ENCODE assay signal across 14 cellular contexts in the genomic region with DNA sequence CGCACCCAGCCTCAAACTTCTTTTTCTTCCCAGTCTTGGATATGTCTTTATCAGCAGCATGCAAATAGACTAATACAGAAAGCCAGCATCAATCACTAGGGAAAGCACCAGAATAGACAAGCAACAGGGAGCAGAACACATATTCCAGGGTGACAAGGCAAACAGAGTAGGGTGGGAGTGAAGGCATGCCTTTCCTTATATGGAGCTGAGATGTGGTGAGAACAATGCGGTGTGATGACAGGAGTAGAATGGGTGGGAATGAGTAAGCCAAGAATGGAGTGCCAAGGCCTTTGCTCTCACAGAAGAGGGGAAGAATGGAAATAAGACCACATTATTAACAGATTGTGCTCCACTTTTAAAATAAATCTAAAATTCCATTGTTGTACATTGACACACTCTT.
DNase-seq lines count a peak whose midpoint lies in the region; ATAC-seq, FAIRE-seq and TF ChIP-seq lines count a peak whose summit lies in the region.
"Had no signal": no experiment of that assay in that cellular context is flagged by ENCODE, and none has a peak within 500 bp of the region (broad histone marks: within the 10 kb centered on the region; RNA-seq: fewer than 3 reads in every experiment).

No MANE protein-coding gene starts in this region.

- no peak overlapping the region for H2AFZ ChIP-seq in PC-3 (ENCODE audit: low read length)
- H2AFZ ChIP-seq in endothelial cell of umbilical vein (ENCODE audit: low read depth, low read length), result no peak overlapping the region

- H2BK120ac ChIP-seq in mesendoderm (ENCODE audit: low read depth, low read length), result no peak overlapping the region

- H3K4me1 ChIP-seq in PC-3 (ENCODE audit: insufficient read depth, low read length) (peaks cover 8% of the 10 kb centered on the region; the same call in 1 of the 2 replicates), endothelial cell of umbilical vein (ENCODE audit: control insufficient read depth, extremely low read depth, insufficient read depth, low read length) (no peaks in the 10 kb centered on the region), mesendoderm (ENCODE audit: control insufficient read depth, low read depth, low read length) (peaks cover 3% of the 10 kb centered on the region)
- H3K4me1 ChIP-seq: tibial nerve had no signal

- H3K9ac ChIP-seq in PC-3 (ENCODE audit: low read length) (no peak overlapping the region), endothelial cell of umbilical vein (replicated peaks; ENCODE audit: extremely low read depth, insufficient read depth, low read length) (no peak overlapping the region), mesendoderm (ENCODE audit: low read length) (no peak overlapping the region)

- no peak for FAIRE-seq in endothelial cell of umbilical vein (lab: Jason Lieb, UNC)

- H3K18ac ChIP-seq in mesendoderm (ENCODE audit: low read length), result no peak overlapping the region

- DNase-seq in EH (ENCODE audit: low read depth), result peak; percentile 18
- peak; percentile 18 for DNase-seq in PC-3
- peak; percentile 9 for DNase-seq in endothelial cell of umbilical vein (ENCODE audit: low read depth, low spot score)
- DNase-seq in mesendoderm, result peak; percentile 85
- DNase-seq in epidermal melanocyte (ENCODE audit: insufficient read length, low spot score), result no peak
- DNase-seq in anterior cingulate cortex (lab: John Stamatoyannopoulos, UW), result no peak
- DNase-seq in NOMO-1 treated with dmso at 0.1 percent for 144 hours (lab: John Stamatoyannopoulos, UW; ENCODE audit: unreplicated experiment), result no peak
- DNase-seq: activated CD4-positive, alpha-beta T cell treated with anti-CD3 and anti-CD28 coated beads, Interleukin-2, amount 50 U/mL, for 1 hour; Kasumi-1; left colon; NCI-H1694 had no signal

- no peaks in the 10 kb centered on the region for H3K9me1 ChIP-seq in endothelial cell of umbilical vein (replicated peaks; ENCODE audit: control insufficient read depth, extremely low read depth, insufficient read depth, low read length)

- H3F3A ChIP-seq in PC-3 (ENCODE audit: low read length, unreplicated experiment), result no peaks in the 10 kb centered on the region

- BruUV-seq in PC-3 (replicated peaks; lab: Mats Ljungman, UMichigan) (no TSS peak), endothelial cell of umbilical vein (replicated peaks; lab: Mats Ljungman, UMichigan) (no TSS peak)

- POLR2A ChIA-PET in PC-3 (lab: Charles Lee; ENCODE audit: unreplicated experiment), result no interaction called here
- POLR2A ChIA-PET in endothelial cell of umbilical vein (lab: Charles Lee), result no interaction called here

- ATAC-seq in PC-3, result no peak
- ATAC-seq in GM21447 (IDR thresholded peaks at IDR 0.05; ENCODE audit: unreplicated experiment), result no peak
- ATAC-seq: left colon had no signal

- H3K56ac ChIP-seq in mesendoderm (ENCODE audit: low read length), result no peak overlapping the region

- H3K4me3 ChIP-seq in PC-3 (ENCODE audit: low read length) (no peak overlapping the region), endothelial cell of umbilical vein (replicated peaks in 1 of 3; ENCODE audit: insufficient read depth in 1 of 3, low read depth in 1 of 3, low read length in 3 of 3) (no peak overlapping the region), mesendoderm (ENCODE audit: low read length) (no peak overlapping the region)
- H3K4me3 ChIP-seq: prostate gland, tibial nerve had no signal

- H3K9me3 ChIP-seq in PC-3 (ENCODE audit: low read length) (no peaks in the 10 kb centered on the region), endothelial cell of umbilical vein (replicated peaks; ENCODE audit: control insufficient read depth, insufficient read depth, low read length) (no peaks in the 10 kb centered on the region)
- H3K9me3 ChIP-seq: prostate gland, tibial nerve had no signal

- H3K27me3 ChIP-seq in PC-3 (ENCODE audit: low read length) (no peaks in the 10 kb centered on the region), endothelial cell of umbilical vein (ENCODE audit: control insufficient read depth in 2 of 2, insufficient read depth in 2 of 2, low read length in 2 of 2) (no peaks in the 10 kb centered on the region), mesendoderm (ENCODE audit: insufficient read depth, low read length, poor library complexity) (no peaks in the 10 kb centered on the region)
- H3K27me3 ChIP-seq: tibial nerve had no signal

- H2AK5ac ChIP-seq in mesendoderm (ENCODE audit: low read length), result no peak overlapping the region

- CTCF ChIA-PET in PC-3 (lab: Charles Lee), result no interaction called here
- CTCF ChIA-PET in endothelial cell of umbilical vein (lab: Charles Lee), result no interaction called here

- no peak overlapping the region for H4K5ac ChIP-seq in mesendoderm (ENCODE audit: low read length)

- H4K8ac ChIP-seq in mesendoderm (ENCODE audit: low read depth, low read length), result no peak overlapping the region

- no peak for TF ChIP-seq CTCF in PC-3 (conservative IDR thresholded peaks at IDR 0.05; ENCODE audit: low read depth, low read length)
- no peak for TF ChIP-seq CTCF in endothelial cell of umbilical vein (IDR thresholded peaks at IDR 0.05; ENCODE audit: extremely low read depth in 1 of 2, insufficient read depth in 1 of 2, low read depth in 1 of 2, low read length in 2 of 2)

- H3K27ac ChIP-seq in PC-3 (ENCODE audit: low read length) (no peak overlapping the region), endothelial cell of umbilical vein (ENCODE audit: insufficient read depth, low read depth, low read length) (no peak overlapping the region), mesendoderm (ENCODE audit: low read depth, low read length) (no peak overlapping the region)
- H3K27ac ChIP-seq: prostate gland, tibial nerve had no signal

- no peaks in the 10 kb centered on the region for H3K79me1 ChIP-seq in mesendoderm (ENCODE audit: low read length)

- no peaks in the 10 kb centered on the region for H3K9me2 ChIP-seq in PC-3 (replicated peaks; ENCODE audit: low read length)

- H3K79me2 ChIP-seq in PC-3 (ENCODE audit: low read length) (no peaks in the 10 kb centered on the region), endothelial cell of umbilical vein (ENCODE audit: control insufficient read depth, insufficient read depth, low read length) (no peaks in the 10 kb centered on the region), mesendoderm (ENCODE audit: control insufficient read depth, insufficient read depth, low read length) (no peaks in the 10 kb centered on the region)

- H3K36me3 ChIP-seq in PC-3 (ENCODE audit: low read depth, low read length) (no peaks in the 10 kb centered on the region), endothelial cell of umbilical vein (ENCODE audit: control insufficient read depth in 2 of 2, extremely low read depth in 1 of 2, insufficient read depth in 2 of 2, low read length in 2 of 2) (no peaks in the 10 kb centered on the region), mesendoderm (ENCODE audit: control insufficient read depth, insufficient read depth, low read length) (no peaks in the 10 kb centered on the region)
- H3K36me3 ChIP-seq: prostate gland, tibial nerve had no signal

- no peak overlapping the region for H3K4ac ChIP-seq in mesendoderm (ENCODE audit: low read depth, low read length)

- no peak overlapping the region for H2BK5ac ChIP-seq in mesendoderm (ENCODE audit: low read length)

- H3K4me2 ChIP-seq in PC-3 (ENCODE audit: low read length) (no peak overlapping the region), endothelial cell of umbilical vein (ENCODE audit: insufficient read depth, low read length) (no peak overlapping the region), mesendoderm (ENCODE audit: low read length) (no peak overlapping the region)

- no peak for TF ChIP-seq POLR2A in endothelial cell of umbilical vein (IDR thresholded peaks at IDR 0.05; ENCODE audit: low read depth, low read length)

- H4K20me1 ChIP-seq in PC-3 (ENCODE audit: low read length), result no peaks in the 10 kb centered on the region
- H4K20me1 ChIP-seq in endothelial cell of umbilical vein (replicated peaks; ENCODE audit: control insufficient read depth, extremely low read depth, insufficient read depth, low read length), result no peaks in the 10 kb centered on the region

- no CpG with 5 or more reads among the region's 2 CpGs for WGBS in mesendoderm (ENCODE audit: extremely low coverage, insufficient coverage, low lambda C conversion rate)

- H2BK15ac ChIP-seq in mesendoderm (replicated peaks; ENCODE audit: low read depth), result no peak overlapping the region

- no peak overlapping the region for H3K23ac ChIP-seq in mesendoderm (ENCODE audit: low read length)

- dilution Hi-C loops in endothelial cell of umbilical vein (cut with MboI; ENCODE audit: extremely low pct_ligation_motif_present, low sequenced_read_pairs), result no loop called here

- intact Hi-C loops in PC-3 (cut with micrococcal nuclease) (no loop called here), endothelial cell of umbilical vein (cut with micrococcal nuclease) (no loop called here)

TF ChIP-seq in endothelial cell of umbilical vein, 7 proteins besides CTCF, POLR2A, EP300 and RAD21:
- TF ChIP-seq, protein P1, sequence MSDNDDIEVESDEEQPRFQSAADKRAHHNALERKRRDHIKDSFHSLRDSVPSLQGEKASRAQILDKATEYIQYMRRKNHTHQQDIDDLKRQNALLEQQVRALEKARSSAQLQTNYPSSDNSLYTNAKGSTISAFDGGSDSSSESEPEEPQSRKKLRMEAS (IDR thresholded peaks at IDR 0.05; ENCODE audit: insufficient read depth, insufficient read length), result no peak
- no peak for TF ChIP-seq POLR2AphosphoS5 (IDR thresholded peaks at IDR 0.05; ENCODE audit: insufficient read depth, low read depth, low read length)

Comparison
In these comparisons a context has a peak if more than half of its experiments do, and no peak if none do; other contexts are left out.
1. DNase-seq: peak in EH (single experiment), PC-3 (single experiment), endothelial cell of umbilical vein (single experiment) and mesendoderm (single experiment); none in epidermal melanocyte (single experiment), anterior cingulate cortex (0 of 58) and NOMO-1 treated with dmso at 0.1 percent for 144 hours (single experiment).